In the genomic region with DNA sequence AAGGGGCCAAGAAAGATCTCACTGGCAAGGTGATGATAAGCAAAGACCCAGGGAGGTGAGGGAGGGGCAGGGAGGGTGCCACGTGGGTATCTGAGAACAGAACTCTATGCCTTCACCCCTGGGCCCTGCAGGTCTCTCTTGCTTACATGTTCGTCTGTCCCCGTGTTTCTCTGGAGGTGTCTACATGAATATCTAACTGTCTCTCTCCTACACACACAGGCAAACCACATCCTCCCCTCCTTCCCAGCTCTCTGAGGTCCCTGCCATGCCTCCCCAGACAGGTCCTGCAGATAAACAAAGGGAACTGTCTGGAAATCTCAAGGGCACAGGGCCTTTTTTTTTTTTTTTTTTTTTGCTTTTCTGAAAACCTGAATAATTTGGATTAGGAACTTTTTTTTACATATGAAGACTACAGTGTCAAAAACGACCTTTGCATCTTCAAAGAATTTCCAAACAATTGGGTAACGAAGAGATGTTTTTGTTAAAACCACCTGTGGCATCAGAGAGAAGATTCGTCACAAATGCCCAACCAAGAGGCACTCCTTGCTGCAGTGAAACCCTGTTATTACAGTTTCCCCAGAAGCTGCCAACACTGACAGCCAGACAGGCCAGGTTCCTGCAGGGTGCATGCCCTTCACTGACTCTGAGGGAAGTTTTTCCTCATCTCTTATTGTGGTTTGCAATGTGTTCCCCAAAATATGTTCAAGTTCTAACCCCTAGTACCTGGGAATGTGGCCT, we compare ENCODE assay signal across 9 cellular contexts. TPM values are rescaled to one million over a fixed set of nuclear protein-coding genes. Genes with fewer than 3 reads are reported as not detected.
A peak's percentile ranks its signal among the peaks of the same experiment; 100 is the strongest.
DNase-seq lines count a peak whose midpoint lies in the region; ATAC-seq and TF ChIP-seq lines count a peak whose summit lies in the region.
"Had no signal": no experiment of that assay in that cellular context is flagged by ENCODE, and none has a peak within 500 bp of the region (broad histone marks: within the 10 kb centered on the region; RNA-seq: fewer than 3 reads in every experiment).

No MANE protein-coding gene starts in this region.

- ATAC-seq in SK-N-SH treated with all-trans-retinoic acid at 6 μM for 48 hours = peak; percentile 34
- no peak for ATAC-seq in GM19455 (IDR thresholded peaks at IDR 0.05; ENCODE audit: unreplicated experiment)
- ATAC-seq in HG02678 (IDR thresholded peaks at IDR 0.05; ENCODE audit: unreplicated experiment) = no peak
- ATAC-seq in HG02588 (IDR thresholded peaks at IDR 0.05; ENCODE audit: unreplicated experiment) = no peak

- peak overlapping the region in 1 of 2 donors; percentile 64 for H3K9ac ChIP-seq in mucosa of rectum (ENCODE audit: low read depth in 1 of 2, low read length in 2 of 2)

- peak overlapping the region in 4 of 7 donors; percentile 15 to 44 (median 38) for H3K4me3 Mint-ChIP-seq in CD8-positive, alpha-beta memory T cell

- CTCF ChIA-PET in CD8-positive, alpha-beta memory T cell (lab: Charles Lee) = interaction anchor here (1.0 kb wide), 1 partner anchor 34 kb away, joined by 3 read pairs; no protein-coding TSS in a partner anchor

- intact Hi-C loops in breast epithelium (cut with DNase I; ENCODE audit: low total_unique reads) = no loop called here

- H3K9me3 Mint-ChIP-seq in CD8-positive, alpha-beta memory T cell = no peaks in the 10 kb centered on the region

- H3K36me3 ChIP-seq in CD8-positive, alpha-beta memory T cell (ENCODE audit: insufficient read depth, low read length) = no peaks in the 10 kb centered on the region
- H3K36me3 ChIP-seq in breast epithelium = no peaks in the 10 kb centered on the region
- H3K36me3 ChIP-seq in mucosa of rectum (ENCODE audit: control insufficient read depth in 2 of 2, insufficient read depth in 2 of 2, low read length in 2 of 2) = no peaks in the 10 kb centered on the region
- H3K36me3 ChIP-seq: neutrophil had no signal

- H3K4me3 ChIP-seq in CD8-positive, alpha-beta memory T cell (ENCODE audit: low read length) = peak overlapping the region; percentile 26
- H3K4me3 ChIP-seq in breast epithelium (peak overlapping the region in 1 of 3 donors; percentile 12), mucosa of rectum (ENCODE audit: low read length in 2 of 2) (peak overlapping the region; percentile 1 to 38)

- H3K27me3 Mint-ChIP-seq in CD8-positive, alpha-beta memory T cell = no peaks in the 10 kb centered on the region

- H3K9me3 ChIP-seq in CD8-positive, alpha-beta memory T cell (ENCODE audit: low read length) = no peaks in the 10 kb centered on the region
- no peaks in the 10 kb centered on the region for H3K9me3 ChIP-seq in breast epithelium
- H3K9me3 ChIP-seq in mucosa of rectum (ENCODE audit: control insufficient read depth in 2 of 2, low read length in 2 of 2) = no peaks in the 10 kb centered on the region
- H3K9me3 ChIP-seq: neutrophil had no signal

- DNase-seq in CD8-positive, alpha-beta memory T cell = peak in 2 of 5 donors; percentile 33 to 81
- DNase-seq in breast epithelium (ENCODE audit: low spot score in 2 of 2) (peak in 1 of 2 donors; percentile 35), AG08395 (ENCODE audit: low spot score) (no peak)

- H3K27me3 ChIP-seq in CD8-positive, alpha-beta memory T cell (ENCODE audit: insufficient read depth, low read length, poor library complexity, severe bottlenecking) = no peaks in the 10 kb centered on the region
- H3K27me3 ChIP-seq in breast epithelium (no peaks in the 10 kb centered on the region), mucosa of rectum (ENCODE audit: control insufficient read depth in 2 of 2, insufficient read depth in 2 of 2, low read length in 2 of 2) (no peaks in the 10 kb centered on the region)
- H3K27me3 ChIP-seq: neutrophil had no signal

- peaks cover 52% of the 10 kb centered on the region for H3K4me1 ChIP-seq in CD8-positive, alpha-beta memory T cell (ENCODE audit: insufficient read depth, low read length)
- H3K4me1 ChIP-seq in breast epithelium (no peaks in the 10 kb centered on the region), mucosa of rectum (ENCODE audit: control insufficient read depth in 2 of 2, insufficient read depth in 2 of 2, low read length in 2 of 2) (peaks cover 21 to 49% of the 10 kb centered on the region in 2 donors)

- no peaks in the 10 kb centered on the region for H3K36me3 Mint-ChIP-seq in CD8-positive, alpha-beta memory T cell

- peak overlapping the region; percentile 21 for H3K27ac ChIP-seq in CD8-positive, alpha-beta memory T cell (ENCODE audit: low read depth, low read length)
- peak overlapping the region; percentile 57 to 74 for H3K27ac ChIP-seq in breast epithelium
- H3K27ac ChIP-seq in mucosa of rectum (ENCODE audit: low read depth in 2 of 2, low read length in 2 of 2) = peak overlapping the region; percentile 72 to 94
- H3K27ac ChIP-seq: neutrophil had no signal

- peak overlapping the region; percentile 26 to 88 (median 75) for H3K27ac Mint-ChIP-seq in CD8-positive, alpha-beta memory T cell

- POLR2A ChIA-PET in CD8-positive, alpha-beta memory T cell (lab: Charles Lee) = interaction anchor here (0.9 kb wide), 1 partner anchor 21 kb away, joined by 3 read pairs; a partner anchor contains a TSS

- no peak for TF ChIP-seq POLR2A in breast epithelium (IDR thresholded peaks at IDR 0.05)

- TF ChIP-seq CTCF in breast epithelium (IDR thresholded peaks at IDR 0.05) = no peak

- peaks cover 13 to 31% (median 23%) of the 10 kb centered on the region in 3 donors for H3K4me1 Mint-ChIP-seq in CD8-positive, alpha-beta memory T cell

TF ChIP-seq in SK-N-SH treated with all-trans-retinoic acid at 6 μM for 48 hours, 23 proteins besides CTCF, POLR2A, EP300 and RAD21:
- TF ChIP-seq BACH2 (CRISPR knock-in tag; IDR thresholded peaks at IDR 0.05; ENCODE audit: borderline replicate concordance) = no peak

RNA-seq across cellular contexts. Expression of a gene that starts 17.8 kb away (rescaled TPM):
- under 1 TPM in 1 of 2 experiments, not detected in 1; 0.49 TPM for total RNA-seq in CD8-positive, alpha-beta memory T cell
- polyA plus RNA-seq in CD8-positive, alpha-beta memory T cell = 0.72 TPM
- total RNA-seq in breast epithelium = 10 to 100 TPM in 1 of 3 donors, 1 to 10 TPM in 2; 3.8 to 44.6 (median 7.9) TPM

RNA-seq across cellular contexts. Expression of a gene that starts 21.6 kb away (rescaled TPM):
- 10 to 100 TPM; 29.9 to 30.1 TPM for total RNA-seq in CD8-positive, alpha-beta memory T cell
- polyA plus RNA-seq in CD8-positive, alpha-beta memory T cell = 112 TPM
- total RNA-seq in breast epithelium = 10 to 100 TPM; 50.5 to 64.0 (median 62.4) TPM

Comparison
In these comparisons a context has a peak if more than half of its experiments do, and no peak if none do; other contexts are left out.
1. H3K27ac ChIP-seq: peak in every context shown above with its lines; median percentile 83 in mucosa of rectum; 66 in breast epithelium; 21 in CD8-positive, alpha-beta memory T cell.